In the genomic region with DNA sequence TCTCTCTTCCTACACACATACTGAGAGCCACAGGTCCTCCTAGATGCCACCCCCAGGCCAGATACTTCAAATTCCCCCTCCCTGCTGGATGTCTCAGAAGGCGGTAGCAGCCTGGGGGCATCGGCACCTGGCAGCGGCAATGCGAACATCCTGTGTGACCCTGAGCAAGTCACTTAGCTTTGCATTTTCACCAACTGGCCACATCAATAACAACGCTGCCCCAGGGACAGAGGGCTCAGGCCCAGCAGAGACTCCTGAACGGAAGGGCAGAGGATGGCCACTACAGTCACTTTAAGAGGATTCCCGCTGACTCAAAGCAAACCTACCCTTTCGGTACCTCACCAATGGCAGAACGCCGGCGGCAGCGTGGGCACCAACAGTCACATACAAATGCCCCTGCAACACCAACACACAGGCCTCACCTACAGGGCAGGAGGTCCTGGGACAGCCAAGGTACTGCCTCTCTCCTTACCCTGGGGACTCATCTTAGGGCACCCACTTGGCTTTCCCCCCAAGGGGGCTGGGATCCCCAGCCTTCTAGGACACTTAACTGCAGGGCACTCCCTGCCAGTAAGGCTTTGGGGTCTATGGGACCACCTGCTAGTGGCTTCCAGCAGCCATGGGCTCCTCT, we compare ENCODE assay signal across 8 cellular contexts. TPM values are rescaled to one million over a fixed set of nuclear protein-coding genes. Genes with fewer than 3 reads are reported as not detected.
DNase-seq lines count a peak whose midpoint lies in the region; TF ChIP-seq lines count a peak whose summit lies in the region.

No MANE protein-coding gene starts in this region.

- TF ChIP-seq POLR2A in testis (IDR thresholded peaks at IDR 0.05), result no peak

- H3K4me3 ChIP-seq in testis, result peak overlapping the region; percentile 37 to 64

- H3K9me3 Mint-ChIP-seq in activated naive CD8-positive, alpha-beta T cell (ENCODE audit: low read depth), result no peaks in the 10 kb centered on the region
- no peaks in the 10 kb centered on the region for H3K9me3 Mint-ChIP-seq in activated naive CD8-positive, alpha-beta T cell treated with anti-CD3 and anti-CD28 coated beads for 36 hours
- no peaks in the 10 kb centered on the region for H3K9me3 Mint-ChIP-seq in chondrocyte (ENCODE audit: low read depth)

- DNase-seq in activated naive CD8-positive, alpha-beta T cell treated with anti-CD3 and anti-CD28 coated beads for 36 hours, result no peak
- DNase-seq in chondrocyte (ENCODE audit: low spot score) (no peak), mesenteric fat pad (ENCODE audit: low spot score) (peak; percentile 81), testis (no peak), DMS 273 (lab: John Stamatoyannopoulos, UW; ENCODE audit: unreplicated experiment) (no peak), AML-193 (lab: John Stamatoyannopoulos, UW) (no peak), COLO829 (ENCODE audit: low spot score) (no peak)

- H3K27me3 Mint-ChIP-seq in activated naive CD8-positive, alpha-beta T cell, result peaks cover 29% of the 10 kb centered on the region
- H3K27me3 Mint-ChIP-seq in activated naive CD8-positive, alpha-beta T cell treated with anti-CD3 and anti-CD28 coated beads for 36 hours, result peaks cover 78% of the 10 kb centered on the region
- H3K27me3 Mint-ChIP-seq in chondrocyte (ENCODE audit: low read depth), result peaks cover 41% of the 10 kb centered on the region

- WGBS in testis, 2 donors, result 52% methylated on average over 12 of the region's 12 CpGs; no CpG with 5 or more reads in 1 of the 2 donors

- H3K36me3 ChIP-seq in testis (ENCODE audit: low read depth, missing control alignments), result no peaks in the 10 kb centered on the region

- H3K4me1 Mint-ChIP-seq in activated naive CD8-positive, alpha-beta T cell (ENCODE audit: low read depth), result peaks cover 7% of the 10 kb centered on the region
- H3K4me1 Mint-ChIP-seq in activated naive CD8-positive, alpha-beta T cell treated with anti-CD3 and anti-CD28 coated beads for 36 hours, result peaks cover 9% of the 10 kb centered on the region
- peaks cover 14% of the 10 kb centered on the region for H3K4me1 Mint-ChIP-seq in chondrocyte (ENCODE audit: low read depth)

- H3K4me3 Mint-ChIP-seq in activated naive CD8-positive, alpha-beta T cell, result peak overlapping the region; percentile 63
- H3K4me3 Mint-ChIP-seq in activated naive CD8-positive, alpha-beta T cell treated with anti-CD3 and anti-CD28 coated beads for 36 hours, result no peak overlapping the region
- H3K4me3 Mint-ChIP-seq in chondrocyte (ENCODE audit: unreplicated experiment), result peak overlapping the region; percentile 75

- H3K9me3 ChIP-seq in testis, result no peaks in the 10 kb centered on the region

- H3K36me3 Mint-ChIP-seq in activated naive CD8-positive, alpha-beta T cell, result no peaks in the 10 kb centered on the region
- H3K36me3 Mint-ChIP-seq in activated naive CD8-positive, alpha-beta T cell treated with anti-CD3 and anti-CD28 coated beads for 36 hours, result no peaks in the 10 kb centered on the region
- no peaks in the 10 kb centered on the region for H3K36me3 Mint-ChIP-seq in chondrocyte (ENCODE audit: low read depth)

- no peaks in the 10 kb centered on the region for H3K27me3 ChIP-seq in testis

- H3K27ac Mint-ChIP-seq in activated naive CD8-positive, alpha-beta T cell, result no peak overlapping the region
- no peak overlapping the region for H3K27ac Mint-ChIP-seq in activated naive CD8-positive, alpha-beta T cell treated with anti-CD3 and anti-CD28 coated beads for 36 hours
- no peak overlapping the region for H3K27ac Mint-ChIP-seq in chondrocyte (ENCODE audit: unreplicated experiment)

- H3K4me1 ChIP-seq in testis, result no peaks in the 10 kb centered on the region

- TF ChIP-seq CTCF in chondrocyte (IDR thresholded peaks at IDR 0.05), result no peak
- no peak for TF ChIP-seq CTCF in testis (IDR thresholded peaks at IDR 0.05)

- H3K27ac ChIP-seq in testis, result no peak overlapping the region

- intact Hi-C loops in testis (cut with DNase I; ENCODE audit: low total_unique reads), result no loop called here

RNA-seq across cellular contexts. Expression of a gene that starts 1.6 kb away (rescaled TPM):
- total RNA-seq in activated naive CD8-positive, alpha-beta T cell treated with anti-CD3 and anti-CD28 coated beads for 36 hours, result not detected
- total RNA-seq in chondrocyte (not detected in 3 replicates), mesenteric fat pad (not detected), testis (1 to 10 TPM in 1 of 2 donors, not detected in 1; 1.5 TPM)
- polyA plus RNA-seq in testis (ENCODE audit: insufficient read depth, low read depth, low replicate concordance), result 1.3 TPM
